Comparison of ENCODE assay signal across 8 cellular contexts in the genomic region with DNA sequence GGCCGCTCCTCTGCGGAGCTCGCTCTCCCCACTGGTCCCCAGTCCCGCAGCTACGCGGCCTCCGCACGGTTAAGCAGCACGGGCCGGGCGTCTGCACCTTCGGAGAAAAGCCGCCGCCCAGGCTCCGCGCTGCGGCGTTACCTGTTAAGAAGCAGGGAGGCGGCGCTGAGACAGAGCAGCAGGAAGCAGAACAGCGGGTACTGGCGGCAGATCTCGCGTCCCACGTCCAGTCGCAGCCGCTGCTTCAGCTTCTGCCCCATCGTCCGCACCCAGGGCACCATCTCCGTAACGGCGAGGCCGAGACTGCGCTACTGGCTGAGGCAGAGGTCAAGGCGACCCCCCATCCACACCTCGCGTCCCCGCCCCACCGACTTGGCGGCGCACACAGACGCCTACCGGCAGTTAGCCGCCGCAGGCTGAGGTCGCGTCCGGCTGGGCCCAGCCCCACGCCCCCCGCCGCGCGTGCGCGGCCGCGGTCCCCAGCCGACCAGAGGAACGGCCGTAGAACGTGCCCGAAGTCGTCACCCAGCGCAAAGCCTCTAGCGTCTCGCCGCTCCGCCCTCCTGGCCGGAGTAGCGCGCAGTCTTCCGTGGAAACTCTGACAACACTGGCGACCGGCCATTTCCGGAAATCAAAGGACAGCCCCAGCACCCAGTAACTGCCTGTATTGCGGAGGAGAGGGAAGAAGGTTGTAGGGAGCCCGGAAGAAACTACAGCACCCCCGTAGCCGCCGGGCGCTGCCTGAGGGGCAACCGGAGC. TPM values are rescaled to one million over a fixed set of nuclear protein-coding genes. Genes with fewer than 3 reads are reported as not detected.
DNase-seq lines count a peak whose midpoint lies in the region; ATAC-seq, FAIRE-seq and TF ChIP-seq lines count a peak whose summit lies in the region.

A gene with protein sequence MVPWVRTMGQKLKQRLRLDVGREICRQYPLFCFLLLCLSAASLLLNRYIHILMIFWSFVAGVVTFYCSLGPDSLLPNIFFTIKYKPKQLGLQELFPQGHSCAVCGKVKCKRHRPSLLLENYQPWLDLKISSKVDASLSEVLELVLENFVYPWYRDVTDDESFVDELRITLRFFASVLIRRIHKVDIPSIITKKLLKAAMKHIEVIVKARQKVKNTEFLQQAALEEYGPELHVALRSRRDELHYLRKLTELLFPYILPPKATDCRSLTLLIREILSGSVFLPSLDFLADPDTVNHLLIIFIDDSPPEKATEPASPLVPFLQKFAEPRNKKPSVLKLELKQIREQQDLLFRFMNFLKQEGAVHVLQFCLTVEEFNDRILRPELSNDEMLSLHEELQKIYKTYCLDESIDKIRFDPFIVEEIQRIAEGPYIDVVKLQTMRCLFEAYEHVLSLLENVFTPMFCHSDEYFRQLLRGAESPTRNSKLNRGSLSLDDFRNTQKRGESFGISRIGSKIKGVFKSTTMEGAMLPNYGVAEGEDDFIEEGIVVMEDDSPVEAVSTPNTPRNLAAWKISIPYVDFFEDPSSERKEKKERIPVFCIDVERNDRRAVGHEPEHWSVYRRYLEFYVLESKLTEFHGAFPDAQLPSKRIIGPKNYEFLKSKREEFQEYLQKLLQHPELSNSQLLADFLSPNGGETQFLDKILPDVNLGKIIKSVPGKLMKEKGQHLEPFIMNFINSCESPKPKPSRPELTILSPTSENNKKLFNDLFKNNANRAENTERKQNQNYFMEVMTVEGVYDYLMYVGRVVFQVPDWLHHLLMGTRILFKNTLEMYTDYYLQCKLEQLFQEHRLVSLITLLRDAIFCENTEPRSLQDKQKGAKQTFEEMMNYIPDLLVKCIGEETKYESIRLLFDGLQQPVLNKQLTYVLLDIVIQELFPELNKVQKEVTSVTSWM (minus strand): TSS at position 421 of the 759 bp plus-strand sequence. CDS start 140 bp downstream, at position 281.

- H3K9ac ChIP-seq in HUES48 (ENCODE audit: low read depth, low read length) = peak within 1 kb of the TSS; percentile 53
- peak within 1 kb of the TSS; percentile 87 for H3K9ac ChIP-seq in OCI-LY3 (ENCODE audit: low read length)
- H3K9ac ChIP-seq in endothelial cell of umbilical vein (replicated peaks; ENCODE audit: extremely low read depth, insufficient read depth, low read length) = peak within 1 kb of the TSS; percentile 89

- H3K27ac ChIP-seq in HUES48 (ENCODE audit: low read depth, low read length) (peak within 1 kb of the TSS; percentile 86), OCI-LY3 (ENCODE audit: low read length) (peak within 1 kb of the TSS; percentile 91), endothelial cell of umbilical vein (ENCODE audit: insufficient read depth, low read depth, low read length) (peak within 1 kb of the TSS; percentile 82)

- CTCF ChIA-PET in endothelial cell of umbilical vein (lab: Charles Lee) = interaction anchor here (0.9 to 1.2 kb wide), 3 partner anchors 24 to 111 kb away, joined by 3 to 7 read pairs (median 5); no protein-coding TSS in a partner anchor

- H3K36me3 ChIP-seq in HUES48 (ENCODE audit: control insufficient read depth, insufficient read depth, low read length) = no peaks in the 10 kb centered on the region
- H3K36me3 ChIP-seq in OCI-LY3 (replicated peaks; ENCODE audit: low read depth, low read length) = peaks cover 4% of the 10 kb centered on the region
- no peaks in the 10 kb centered on the region for H3K36me3 ChIP-seq in endothelial cell of umbilical vein (ENCODE audit: control insufficient read depth in 2 of 2, extremely low read depth in 1 of 2, insufficient read depth in 2 of 2, low read length in 2 of 2)

- intact Hi-C loops in endothelial cell of umbilical vein (cut with micrococcal nuclease) = loop anchor here (1.0 to 5.0 kb wide), 5 partner anchors 50 to 271 kb away; no protein-coding TSS in a partner anchor

- H3K79me2 ChIP-seq in OCI-LY3 (ENCODE audit: low read length) (peaks cover 28% of the 10 kb centered on the region), endothelial cell of umbilical vein (ENCODE audit: control insufficient read depth, insufficient read depth, low read length) (peaks cover 43% of the 10 kb centered on the region)

- no peaks in the 10 kb centered on the region for H3K9me1 ChIP-seq in endothelial cell of umbilical vein (replicated peaks; ENCODE audit: control insufficient read depth, extremely low read depth, insufficient read depth, low read length)

- POLR2A ChIA-PET in endothelial cell of umbilical vein (lab: Charles Lee) = interaction anchor here (0.6 to 4.0 kb wide), 3 partner anchors 49 to 85 kb away, joined by 3 to 21 read pairs (median 3); a partner anchor contains a TSS

- dilution Hi-C loops in endothelial cell of umbilical vein (cut with MboI; ENCODE audit: extremely low pct_ligation_motif_present, low sequenced_read_pairs) = no loop called here

- H2AFZ ChIP-seq in OCI-LY3 (ENCODE audit: low read depth, low read length) (peak within 1 kb of the TSS; percentile 84; the same call in 1 of the 2 replicates), endothelial cell of umbilical vein (ENCODE audit: low read depth, low read length) (peak within 1 kb of the TSS; percentile 71)

- no peaks in the 10 kb centered on the region for H4K20me1 ChIP-seq in OCI-LY3 (ENCODE audit: insufficient read depth, low read length)
- no peaks in the 10 kb centered on the region for H4K20me1 ChIP-seq in endothelial cell of umbilical vein (replicated peaks; ENCODE audit: control insufficient read depth, extremely low read depth, insufficient read depth, low read length)

- peak; percentile 90 for FAIRE-seq in endothelial cell of umbilical vein (lab: Jason Lieb, UNC)

- peak within 1 kb of the TSS; percentile 88 for H3K4me2 ChIP-seq in OCI-LY3 (ENCODE audit: low read length)
- H3K4me2 ChIP-seq in endothelial cell of umbilical vein (ENCODE audit: insufficient read depth, low read length) = peak within 1 kb of the TSS; percentile 96

- DNase-seq in DMS 273 (lab: John Stamatoyannopoulos, UW; ENCODE audit: unreplicated experiment) (peak; percentile 91), endothelial cell of umbilical vein (ENCODE audit: low read depth, low spot score) (peak; percentile 97), midbrain (lab: John Stamatoyannopoulos, UW) (peak; percentile 91)
- peak; percentile 91 for DNase-seq in activated CD8-positive, alpha-beta memory T cell treated with anti-CD3 and anti-CD28 coated beads, Interleukin-2, amount 50 U/mL, for 48 hours
- peak; percentile 84 to 86 for DNase-seq in stimulated activated CD8-positive, alpha-beta memory T cell treated with anti-CD3 and anti-CD28 coated beads, Interleukin-15, amount 100 ng/mL, for 48 hours (ENCODE audit: low read depth in 2 of 2)

- peaks cover 14% of the 10 kb centered on the region for H3K27me3 ChIP-seq in HUES48 (ENCODE audit: control insufficient read depth, insufficient read depth, low read length)
- no peaks in the 10 kb centered on the region for H3K27me3 ChIP-seq in OCI-LY3 (ENCODE audit: low read depth, low read length)
- H3K27me3 ChIP-seq in endothelial cell of umbilical vein (ENCODE audit: control insufficient read depth in 2 of 2, insufficient read depth in 2 of 2, low read length in 2 of 2) = no peaks in the 10 kb centered on the region

- H3K9me3 ChIP-seq in HUES48 (ENCODE audit: control insufficient read depth, insufficient read depth, low read length) (no peaks in the 10 kb centered on the region), OCI-LY3 (ENCODE audit: insufficient read depth, low read length) (no peaks in the 10 kb centered on the region), endothelial cell of umbilical vein (replicated peaks; ENCODE audit: control insufficient read depth, insufficient read depth, low read length) (no peaks in the 10 kb centered on the region)

- H3K4me3 ChIP-seq in HUES48 (ENCODE audit: low read depth, low read length) (peak within 1 kb of the TSS; percentile 81), OCI-LY3 (ENCODE audit: low read length) (peak within 1 kb of the TSS; percentile 93), endothelial cell of umbilical vein (replicated peaks in 1 of 3; ENCODE audit: insufficient read depth in 1 of 3, low read depth in 1 of 3, low read length in 3 of 3) (peak within 1 kb of the TSS; percentile 80 to 96 (median 92))

- H3K4me1 ChIP-seq in HUES48 (ENCODE audit: control insufficient read depth, insufficient read depth, low read length) (no peaks in the 10 kb centered on the region), OCI-LY3 (ENCODE audit: low read length) (peaks cover 13% of the 10 kb centered on the region), endothelial cell of umbilical vein (ENCODE audit: control insufficient read depth, extremely low read depth, insufficient read depth, low read length) (peaks cover 16% of the 10 kb centered on the region)

- peak; percentile 85 for ATAC-seq in GM21423 (IDR thresholded peaks at IDR 0.05; ENCODE audit: unreplicated experiment)

- TF ChIP-seq POLR2A in endothelial cell of umbilical vein (IDR thresholded peaks at IDR 0.05; ENCODE audit: low read depth, low read length) = peak; percentile 61

- TF ChIP-seq CTCF in OCI-LY3 (IDR thresholded peaks at IDR 0.05; ENCODE audit: low read depth, low read length) (no peak), endothelial cell of umbilical vein (IDR thresholded peaks at IDR 0.05; ENCODE audit: extremely low read depth in 1 of 2, insufficient read depth in 1 of 2, low read depth in 1 of 2, low read length in 2 of 2) (peak in 1 of 2 donors; percentile 2)

- BruUV-seq in endothelial cell of umbilical vein (replicated peaks; lab: Mats Ljungman, UMichigan) = TSS peak; percentile 22

TF ChIP-seq in endothelial cell of umbilical vein, 7 proteins besides CTCF, POLR2A, EP300 and RAD21 (continues in another document):
- TF ChIP-seq JUN (IDR thresholded peaks at IDR 0.05; ENCODE audit: borderline replicate concordance, insufficient read depth, insufficient read length, low read depth) (peak; percentile 40), POLR2AphosphoS5 (IDR thresholded peaks at IDR 0.05; ENCODE audit: insufficient read depth, low read depth, low read length) (peak; percentile 58), GATA2 (IDR thresholded peaks at IDR 0.05; ENCODE audit: insufficient read depth, insufficient read length, low read depth, low read length) (no peak), MYC (IDR thresholded peaks at IDR 0.05; ENCODE audit: low read depth, low read length) (peak; percentile 3), EZH2 (IDR thresholded peaks at IDR 0.05; ENCODE audit: borderline replicate concordance, low read depth, low read length, severe bottlenecking) (no peak), FOS (IDR thresholded peaks at IDR 0.05; ENCODE audit: borderline replicate concordance, insufficient read depth, low read length) (peak; percentile 14)

RNA-seq across cellular contexts. Expression of the gene that starts here (rescaled TPM):
- 64.9 and 74.3 TPM in 2 replicates for total RNA-seq in endothelial cell of umbilical vein
- 32.0 and 41.3 TPM in 2 replicates for polyA plus RNA-seq in endothelial cell of umbilical vein
- polyA plus RNA-seq in endothelial cell of umbilical vein (2011; cell fraction: cytosol; rRNA removed) = 36.6 and 40.3 TPM in 2 replicates
- 95.7 and 128 TPM in 2 replicates for polyA plus RNA-seq in endothelial cell of umbilical vein (2011; cell fraction: nucleus; rRNA removed)
- 49.6 and 65.0 TPM in 2 replicates for polyA plus RNA-seq in endothelial cell of umbilical vein (2012)
- polyA minus RNA-seq in endothelial cell of umbilical vein = 53.7 and 61.3 TPM in 2 replicates
- 22.3 TPM for polyA minus RNA-seq in endothelial cell of umbilical vein (2011; cell fraction: cytosol; rRNA and poly(A)+ RNA removed)
- polyA minus RNA-seq in endothelial cell of umbilical vein (2011; cell fraction: nucleus; rRNA and poly(A)+ RNA removed) = 94.3 and 98.9 TPM in 2 replicates

Comparison
In these comparisons a context has a peak if more than half of its experiments do, and no peak if none do; other contexts are left out.
1. Peak in every context shown above with its lines: DNase-seq, ATAC-seq, H3K4me3 ChIP-seq and H3K27ac ChIP-seq.